1 cellular context compared by ENCODE assay signal in genomic region chr2:85420743-85421705, GRCh38.
TF ChIP-seq lines count a peak whose summit lies in the region.

No MANE protein-coding gene starts in this region.

TF ChIP-seq in HEK293, 187 proteins besides CTCF, POLR2A, EP300 and RAD21 (continued from another document):
- no peak for TF ChIP-seq PRDM2 (tag by site-specific recombination; IDR thresholded peaks at IDR 0.05; ENCODE audit: borderline replicate concordance)
